Comparison of ENCODE assay signal across 8 cellular contexts in genomic region chr15:55319537-55320325, GRCh38. TPM values are rescaled to one million over a fixed set of nuclear protein-coding genes. Genes with fewer than 3 reads are reported as not detected.
A peak's percentile ranks its signal among the peaks of the same experiment; 100 is the strongest.
DNase-seq lines count a peak whose midpoint lies in the region; ATAC-seq, FAIRE-seq and TF ChIP-seq lines count a peak whose summit lies in the region.

No MANE protein-coding gene starts in this region.

- peak overlapping the region; percentile 98 for H3K4me3 ChIP-seq in CD8-positive, alpha-beta T cell (ENCODE audit: low read depth, low read length)
- H3K4me3 ChIP-seq in NB4 (ENCODE audit: low read depth, low read length) (peak overlapping the region; percentile 97), bronchial epithelial cell (ENCODE audit: low read depth, low read length) (peak overlapping the region; percentile 80), mesenchymal stem cell (ENCODE audit: insufficient read depth in 1 of 2, low read depth in 1 of 2, low read length in 2 of 2) (peak overlapping the region; percentile 89), aorta (ENCODE audit: low read length in 2 of 2) (peak overlapping the region; percentile 46 to 75)

- H3K27me3 ChIP-seq in CD8-positive, alpha-beta T cell (ENCODE audit: insufficient read depth, low read length) = no peaks in the 10 kb centered on the region
- H3K27me3 ChIP-seq in bronchial epithelial cell (ENCODE audit: control insufficient read depth, insufficient read depth, low read length) (no peaks in the 10 kb centered on the region), mesenchymal stem cell (ENCODE audit: control insufficient read depth in 1 of 2, insufficient read depth in 1 of 2, low read length in 2 of 2) (no peaks in the 10 kb centered on the region), aorta (ENCODE audit: control insufficient read depth in 1 of 2, insufficient read depth in 2 of 2, low read length in 1 of 2) (no peaks in the 10 kb centered on the region)

- peaks cover 18% of the 10 kb centered on the region for H3K79me1 ChIP-seq in mesenchymal stem cell (replicated peaks; ENCODE audit: low read length, poor library complexity, severe bottlenecking)

- no peaks in the 10 kb centered on the region for H3K9me3 Mint-ChIP-seq in CD8-positive, alpha-beta T cell

- H3K36me3 ChIP-seq in CD8-positive, alpha-beta T cell (ENCODE audit: insufficient read depth, low read length) = peaks cover 4% of the 10 kb centered on the region
- H3K36me3 ChIP-seq in bronchial epithelial cell (ENCODE audit: control insufficient read depth, insufficient read depth, low read length) (no peaks in the 10 kb centered on the region), mesenchymal stem cell (ENCODE audit: control insufficient read depth in 1 of 2, insufficient read depth in 2 of 2, low read depth in 1 of 2, low read length in 2 of 2) (peaks cover 0 to 8% of the 10 kb centered on the region in 2 experiments), aorta (ENCODE audit: control insufficient read depth in 1 of 2, insufficient read depth in 2 of 2, low read length in 1 of 2) (no peaks in the 10 kb centered on the region)

- no peak for TF ChIP-seq CTCF in CD8-positive, alpha-beta T cell (IDR thresholded peaks at IDR 0.05)
- TF ChIP-seq CTCF in NB4 (IDR thresholded peaks at IDR 0.05; ENCODE audit: low read depth, low read length) (no peak), bronchial epithelial cell (IDR thresholded peaks at IDR 0.05; ENCODE audit: insufficient read depth, low read length, severe bottlenecking) (no peak)

- H2BK5ac ChIP-seq in mesenchymal stem cell (ENCODE audit: low read depth, low read length, poor library complexity, severe bottlenecking) = no peak overlapping the region

- H2BK15ac ChIP-seq in mesenchymal stem cell (ENCODE audit: low read depth, poor library complexity, severe bottlenecking) = no peak overlapping the region

- peak overlapping the region; percentile 100 for H3K27ac Mint-ChIP-seq in CD8-positive, alpha-beta T cell

- peak overlapping the region; percentile 82 for H3K4me2 ChIP-seq in mesenchymal stem cell (ENCODE audit: low read length, poor library complexity, severe bottlenecking)

- no peak overlapping the region for H2AK5ac ChIP-seq in mesenchymal stem cell (ENCODE audit: low read length, severe bottlenecking)

- H2BK120ac ChIP-seq in mesenchymal stem cell (ENCODE audit: low read depth, low read length) = peak overlapping the region; percentile 42

- 79% methylated on average over 3 of the region's 5 CpGs for WGBS in mesenchymal stem cell
- 19 to 25% methylated on average over 5 of the region's 5 CpGs for WGBS in aorta, 2 donors

- ATAC-seq in CD8-positive, alpha-beta T cell = no peak
- peak; percentile 51 for ATAC-seq in GM21447 (IDR thresholded peaks at IDR 0.05; ENCODE audit: unreplicated experiment)
- ATAC-seq in aorta (ENCODE audit: low FRiP score) = peak; percentile 80

- peak overlapping the region in 1 of 2 experiments; percentile 90 for H3K18ac ChIP-seq in mesenchymal stem cell (ENCODE audit: low read depth in 1 of 2, low read length in 2 of 2)

- H3K4me3 Mint-ChIP-seq in CD8-positive, alpha-beta T cell = peak overlapping the region; percentile 98

- no peak overlapping the region for H4K91ac ChIP-seq in mesenchymal stem cell (ENCODE audit: low read length)

- no peak overlapping the region for H2BK12ac ChIP-seq in mesenchymal stem cell (ENCODE audit: low read length in 2 of 2)

- H3K4ac ChIP-seq in mesenchymal stem cell (ENCODE audit: low read depth in 1 of 2, low read length in 2 of 2) = no peak overlapping the region

- peaks cover 39% of the 10 kb centered on the region for H3K4me1 ChIP-seq in CD8-positive, alpha-beta T cell (ENCODE audit: insufficient read depth, low read length)
- peaks cover 8% of the 10 kb centered on the region for H3K4me1 ChIP-seq in mesenchymal stem cell (ENCODE audit: control insufficient read depth, insufficient read depth, low read depth, low read length)
- H3K4me1 ChIP-seq in aorta (ENCODE audit: control insufficient read depth in 1 of 2, insufficient read depth in 2 of 2, low read length in 2 of 2) = peaks cover 2 to 3% of the 10 kb centered on the region in 2 donors

- H3K4me1 Mint-ChIP-seq in CD8-positive, alpha-beta T cell (ENCODE audit: low read depth) = peaks cover 74% of the 10 kb centered on the region

- H3K27ac ChIP-seq in CD8-positive, alpha-beta T cell (ENCODE audit: low read depth, low read length) = peak overlapping the region; percentile 99
- no peak overlapping the region for H3K27ac ChIP-seq in mesenchymal stem cell (ENCODE audit: low read length, poor library complexity, severe bottlenecking)
- H3K27ac ChIP-seq in aorta (ENCODE audit: low read depth in 1 of 2, low read length in 2 of 2) = peak overlapping the region in 1 of 2 donors; percentile 19

- no peak for FAIRE-seq in bronchial epithelial cell (lab: Jason Lieb, UNC)

- no peak overlapping the region for H3K14ac ChIP-seq in mesenchymal stem cell (ENCODE audit: low read length in 2 of 2)

- no peak overlapping the region for H3K23ac ChIP-seq in mesenchymal stem cell (ENCODE audit: low read length in 2 of 2)

- peak overlapping the region; percentile 98 for H3K9ac ChIP-seq in mesenchymal stem cell (ENCODE audit: low read length)

- no peaks in the 10 kb centered on the region for H3K9me3 ChIP-seq in CD8-positive, alpha-beta T cell (ENCODE audit: low read length)
- H3K9me3 ChIP-seq in mesenchymal stem cell (ENCODE audit: control insufficient read depth, low read length) = no peaks in the 10 kb centered on the region
- H3K9me3 ChIP-seq in aorta (ENCODE audit: control insufficient read depth, low read length) = no peaks in the 10 kb centered on the region

- no peak for DNase-seq in CD8-positive, alpha-beta T cell
- DNase-seq in NB4 (ENCODE audit: low read depth) (peak; percentile 84), bronchial epithelial cell (ENCODE audit: low read depth) (peak; percentile 30), mesenchymal stem cell (peak; percentile 24), aorta (peak in 1 of 2 donors; percentile 62), iPS-NIHi7 (ENCODE audit: extremely low spot score) (no peak)
- no peak for DNase-seq in activated CD4-positive, alpha-beta T cell treated with anti-CD3 and anti-CD28 coated beads for 48 hours

- TF ChIP-seq POLR2A in NB4 (IDR thresholded peaks at IDR 0.05; ENCODE audit: extremely low read depth, insufficient read length) = peak; percentile 46

- POLR2A ChIA-PET in CD8-positive, alpha-beta T cell (lab: Charles Lee) = interaction anchor here (0.8 to 2.8 kb wide), 14 partner anchors 9 to 123 kb away, joined by 3 to 38 read pairs (median 5); partner anchors contain the start of genes CCPG1, PIERCE2 and RSL24D1

- intact Hi-C loops in CD8-positive, alpha-beta T cell (cut with DNase I, micrococcal nuclease) = loop anchor here (1.0 to 5.0 kb wide), 6 partner anchors 29 to 122 kb away; partner anchors contain the start of genes CCPG1 (in 2 of the 2) and PIERCE2 (in 2 of the 2)
- intact Hi-C loops in aorta (cut with DNase I) = loop anchor here in 1 of 2 donors (1.0 kb wide), 1 partner anchor 89 kb away; the partner anchor contains the start of genes CCPG1 and PIERCE2

- CTCF ChIA-PET in CD8-positive, alpha-beta T cell (lab: Charles Lee) = interaction anchor here (0.7 to 1.5 kb wide), 7 partner anchors 12 to 120 kb away, joined by 3 to 5 read pairs (median 4); no protein-coding TSS in a partner anchor

- no peak overlapping the region for H4K8ac ChIP-seq in mesenchymal stem cell (ENCODE audit: low read length)

- peaks cover 45% of the 10 kb centered on the region for H3K36me3 Mint-ChIP-seq in CD8-positive, alpha-beta T cell

- H3K27me3 Mint-ChIP-seq in CD8-positive, alpha-beta T cell (ENCODE audit: low read depth) = no peaks in the 10 kb centered on the region

- no peak overlapping the region for H2AFZ ChIP-seq in mesenchymal stem cell (ENCODE audit: low read depth, low read length)

RNA-seq across cellular contexts. Expression of gene PIGB, which starts 0.7 kb away (rescaled TPM):
- total RNA-seq in CD8-positive, alpha-beta T cell = 10 to 100 TPM; 17.8 to 19.2 TPM
- 6.3 and 8.4 TPM in 2 replicates for total RNA-seq in bronchial epithelial cell
- polyA plus RNA-seq in mesenchymal stem cell (2013, experiment 1 of 2) = 17.1 TPM
- 17.9 TPM for polyA plus RNA-seq in mesenchymal stem cell (2013, experiment 2 of 2)
- 10 to 100 TPM; 14.4 to 18.3 TPM for total RNA-seq in aorta
- 10 to 100 TPM in 1 of 2 donors, 1 to 10 TPM in 1; 4.0 to 27.1 TPM for polyA plus RNA-seq in aorta

RNA-seq across cellular contexts. Expression of gene PIGBOS1, which starts 0.8 kb away (rescaled TPM):
- 1 to 10 TPM; 6.4 to 6.8 TPM for total RNA-seq in CD8-positive, alpha-beta T cell
- total RNA-seq in bronchial epithelial cell (5.8 and 8.7 TPM in 2 replicates), aorta (10 to 100 TPM; 12.5 to 14.5 TPM)
- 17.7 TPM for polyA plus RNA-seq in mesenchymal stem cell (2013, experiment 1 of 2)
- 16.8 TPM for polyA plus RNA-seq in mesenchymal stem cell (2013, experiment 2 of 2)
- polyA plus RNA-seq in aorta = 10 to 100 TPM; 15.4 to 21.7 TPM

RNA-seq across cellular contexts. Expression of gene RAB27A, which starts 30.1 kb away (rescaled TPM):
- total RNA-seq in CD8-positive, alpha-beta T cell = 10 to 100 TPM; 14.9 to 16.9 TPM
- 7.9 and 22.9 TPM in 2 replicates for total RNA-seq in bronchial epithelial cell
- polyA plus RNA-seq in mesenchymal stem cell (2013, experiment 1 of 2) = 22.8 TPM
- 24.9 TPM for polyA plus RNA-seq in mesenchymal stem cell (2013, experiment 2 of 2)
- 10 to 100 TPM; 54.3 to 67.5 TPM for total RNA-seq in aorta
- 10 to 100 TPM; 20.5 to 34.7 TPM for polyA plus RNA-seq in aorta

Comparison
In these comparisons a context has a peak if more than half of its experiments do, and no peak if none do; other contexts are left out.
1. DNase-seq: peak in NB4 (single experiment), bronchial epithelial cell (single experiment) and mesenchymal stem cell (single experiment); none in CD8-positive, alpha-beta T cell (0 of 7), iPS-NIHi7 (single experiment) and activated CD4-positive, alpha-beta T cell treated with anti-CD3 and anti-CD28 coated beads for 48 hours (single experiment).
2. Peak in every context shown above with its lines, with median percentiles within 50 percentile points of each other: H3K4me3 ChIP-seq.